In genomic region chr9:36154213-36154952, GRCh38 we compare ENCODE assay signal across 1 cellular context.
A peak's percentile ranks its signal among the peaks of the same experiment; 100 is the strongest.
TF ChIP-seq lines count a peak whose summit lies in the region.

No MANE protein-coding gene starts in this region.

TF ChIP-seq in IMR-90, 13 proteins besides CTCF, POLR2A, EP300 and RAD21:
- TF ChIP-seq MXI1 (IDR thresholded peaks at IDR 0.05; ENCODE audit: borderline replicate concordance, low read depth, low read length) (0 out of 2 replicates have a peak, but pooled peaks have one; percentile 16), BHLHE40 (IDR thresholded peaks at IDR 0.05; ENCODE audit: low read depth, low read length) (peak; percentile 96), MAFK (IDR thresholded peaks at IDR 0.05; ENCODE audit: low read depth, low read length) (0 out of 2 replicates have a peak, but pooled peaks have one; percentile 6), RCOR1 (IDR thresholded peaks at IDR 0.05; ENCODE audit: insufficient replicate concordance, low read length) (no peak)
